In genomic region chr2:152172201-152172805, GRCh38 we compare ENCODE assay signal across 8 cellular contexts. TPM values are rescaled to one million over a fixed set of nuclear protein-coding genes. Genes with fewer than 3 reads are reported as not detected.
A peak's percentile ranks its signal among the peaks of the same experiment; 100 is the strongest.
DNase-seq lines count a peak whose midpoint lies in the region; ATAC-seq, FAIRE-seq and TF ChIP-seq lines count a peak whose summit lies in the region.
"Not testable (repeated sequence)": the region's sequence is repeated elsewhere in the genome, so short reads cannot be mapped to it uniquely, and the experiment has no call there.

No MANE protein-coding gene starts in this region.

- H3K4me1 ChIP-seq in GM23248 (ENCODE audit: insufficient read depth) (peaks cover 21% of the 10 kb centered on the region), endothelial cell of umbilical vein (ENCODE audit: control insufficient read depth, extremely low read depth, insufficient read depth, low read length) (peaks cover 13% of the 10 kb centered on the region), kidney (ENCODE audit: control insufficient read depth in 1 of 2, insufficient read depth in 1 of 2, low read depth in 1 of 2, low read length in 2 of 2) (peaks cover 13 to 21% of the 10 kb centered on the region in 2 donors), small intestine (ENCODE audit: control insufficient read depth in 2 of 2, insufficient read depth in 1 of 2, low read depth in 1 of 2, low read length in 1 of 2) (peaks cover 0 to 18% of the 10 kb centered on the region in 2 donors)
- not testable (repeated sequence) for H3K4me1 ChIP-seq in SK-N-SH (ENCODE audit: control insufficient read depth in 1 of 2, insufficient read depth in 2 of 2, low read depth in 1 of 2, low read length in 1 of 2); GM12878 (ENCODE audit: control insufficient read depth, insufficient read depth, low read length); aorta (ENCODE audit: control insufficient read depth in 1 of 2, insufficient read depth in 2 of 2, low read length in 2 of 2)

- dilution Hi-C loops in endothelial cell of umbilical vein (cut with MboI; ENCODE audit: extremely low pct_ligation_motif_present, low sequenced_read_pairs), result not testable (repeated sequence)

- POLR2A ChIA-PET in SK-N-SH (lab: Yijun Ruan, JAX); endothelial cell of umbilical vein (lab: Charles Lee); naive thymus-derived CD8-positive, alpha-beta T cell (lab: Charles Lee): not testable (repeated sequence)
- POLR2A ChIA-PET in GM12878 (lab: Charles Lee), result interaction anchor here (0.7 to 3.0 kb wide), 2 partner anchors 17 to 456 kb away, joined by 4 to 10 read pairs; no protein-coding TSS in a partner anchor

- H3K79me2 ChIP-seq in GM23248 (ENCODE audit: insufficient read depth), result peaks cover 79% of the 10 kb centered on the region
- H3K79me2 ChIP-seq in SK-N-SH (ENCODE audit: insufficient read depth), result peaks cover 77% of the 10 kb centered on the region
- H3K79me2 ChIP-seq in GM12878 (ENCODE audit: control insufficient read depth, insufficient read depth, low read length), result peaks cover 77% of the 10 kb centered on the region
- H3K79me2 ChIP-seq in endothelial cell of umbilical vein (ENCODE audit: control insufficient read depth, insufficient read depth, low read length), result peaks cover 46% of the 10 kb centered on the region

- not testable (repeated sequence) for ATAC-seq in GM12878; naive thymus-derived CD8-positive, alpha-beta T cell; aorta (ENCODE audit: low FRiP score)

- peak; percentile 39 for DNase-seq in GM23248
- not testable (repeated sequence) for DNase-seq in SK-N-SH; GM12878 (ENCODE audit: low read depth, low spot score); kidney; naive thymus-derived CD8-positive, alpha-beta T cell; aorta
- DNase-seq in endothelial cell of umbilical vein (ENCODE audit: low read depth, low spot score), result peak; percentile 6
- DNase-seq in small intestine, result peak; percentile 48

- CTCF ChIA-PET in SK-N-SH (lab: Yijun Ruan, JAX), result interaction anchor here (1.4 kb wide), 1 partner anchor 146 kb away, joined by 3 read pairs; no protein-coding TSS in a partner anchor
- CTCF ChIA-PET in GM12878 (lab: Yijun Ruan, JAX), result interaction anchor here (1.6 to 1.9 kb wide), 2 partner anchors 135 to 555 kb away, joined by 3 to 10 read pairs; no protein-coding TSS in a partner anchor
- CTCF ChIA-PET in endothelial cell of umbilical vein (lab: Charles Lee), result not testable (repeated sequence)

- H3K9me3 ChIP-seq in GM23248 (ENCODE audit: low read depth); SK-N-SH; GM12878 (replicated peaks; ENCODE audit: control insufficient read depth, insufficient read depth, low read length); endothelial cell of umbilical vein (replicated peaks; ENCODE audit: control insufficient read depth, insufficient read depth, low read length); kidney (ENCODE audit: control insufficient read depth in 1 of 2, low read length in 2 of 2); small intestine (ENCODE audit: control insufficient read depth, low read depth); aorta (ENCODE audit: control insufficient read depth, low read length): not testable (repeated sequence)

- intact Hi-C loops in GM12878 (cut with micrococcal nuclease; ENCODE audit: unreplicated experiment) (loop anchor here (10.0 kb wide), 1 partner anchor 292 kb away; no protein-coding TSS in a partner anchor), endothelial cell of umbilical vein (cut with micrococcal nuclease) (loop anchor here (10.0 kb wide), 1 partner anchor 1342 kb away; no protein-coding TSS in a partner anchor)
- intact Hi-C loops in kidney (cut with DNase I); aorta (cut with DNase I): not testable (repeated sequence)

- in situ Hi-C loops in GM23248 (cut with MboI); GM12878 (cut with MboI): not testable (repeated sequence)

- H3K4me2 ChIP-seq in GM23248 (ENCODE audit: unreplicated experiment); endothelial cell of umbilical vein (ENCODE audit: insufficient read depth, low read length): not testable (repeated sequence)
- H3K4me2 ChIP-seq in SK-N-SH (peak overlapping the region; percentile 11; the same call in 1 of the 2 replicates), GM12878 (ENCODE audit: control insufficient read depth, insufficient read depth) (peak overlapping the region; percentile 64; the same call in 1 of the 2 replicates)

- RAD21 ChIA-PET in GM12878 (lab: Charles Lee; ENCODE audit: unreplicated experiment), result interaction anchor here (0.8 to 1.6 kb wide), 4 partner anchors 17 to 134 kb away, joined by 3 read pairs; no protein-coding TSS in a partner anchor

- H4K20me1 ChIP-seq in GM23248 (ENCODE audit: insufficient read depth); GM12878 (ENCODE audit: control insufficient read depth, insufficient read depth); endothelial cell of umbilical vein (replicated peaks; ENCODE audit: control insufficient read depth, extremely low read depth, insufficient read depth, low read length): not testable (repeated sequence)
- peaks cover 25% of the 10 kb centered on the region for H4K20me1 ChIP-seq in SK-N-SH (ENCODE audit: insufficient read depth)

- not testable (repeated sequence) for H3K4me3 ChIP-seq in GM23248; SK-N-SH (ENCODE audit: low read depth in 2 of 2, low read length in 1 of 2); endothelial cell of umbilical vein (replicated peaks in 1 of 3; ENCODE audit: insufficient read depth in 1 of 3, low read depth in 1 of 3, low read length in 3 of 3); kidney (ENCODE audit: low read length in 2 of 2); small intestine (ENCODE audit: low read depth in 1 of 2, low read length in 2 of 2); aorta (ENCODE audit: low read length in 2 of 2)
- peak overlapping the region; percentile 39; the same call in 1 of the 2 replicates for H3K4me3 ChIP-seq in GM12878

- peaks cover 26 to 69% (median 58%) of the 10 kb centered on the region in 4 donors for H3K4me1 Mint-ChIP-seq in naive thymus-derived CD8-positive, alpha-beta T cell

- not testable (repeated sequence) for H3K36me3 ChIP-seq in GM23248 (ENCODE audit: low read depth); SK-N-SH (replicated peaks in 1 of 2; ENCODE audit: control insufficient read depth in 1 of 2, insufficient read depth in 2 of 2, low read length in 1 of 2); GM12878 (ENCODE audit: control insufficient read depth in 2 of 2, insufficient read depth in 2 of 2, low read length in 1 of 2); endothelial cell of umbilical vein (ENCODE audit: control insufficient read depth in 2 of 2, extremely low read depth in 1 of 2, insufficient read depth in 2 of 2, low read length in 2 of 2); kidney (ENCODE audit: control insufficient read depth in 1 of 2, insufficient read depth in 2 of 2, low read length in 2 of 2); small intestine (ENCODE audit: control insufficient read depth in 2 of 2, insufficient read depth in 2 of 2, low read length in 2 of 2); aorta (ENCODE audit: control insufficient read depth in 1 of 2, insufficient read depth in 2 of 2, low read length in 1 of 2)

- 91 to 92% methylated on average over 7 of the region's 7 CpGs for WGBS in GM23248 (ENCODE audit: low coverage in 1 of 2, low lambda C conversion rate in 2 of 2, missing lambda C conversion rate in 2 of 2), 2 experiments
- WGBS in SK-N-SH (ENCODE audit: low lambda C conversion rate), result 95% methylated on average over 7 of the region's 7 CpGs
- 96% methylated on average over 7 of the region's 7 CpGs for WGBS in GM12878 (ENCODE audit: insufficient coverage, insufficient replicate concordance, low lambda C conversion rate, missing lambda C conversion rate)
- 68 to 81% (median 74%) methylated on average over 7 of the region's 7 CpGs for WGBS in small intestine, 3 donors
- WGBS in aorta, 2 donors, result 92 to 93% methylated on average over 7 of the region's 7 CpGs

- H3K27ac Mint-ChIP-seq in naive thymus-derived CD8-positive, alpha-beta T cell, result peak overlapping the region in 6 of 10 donors; percentile 24 to 76 (median 40)

- peak overlapping the region; percentile 20; the same call in 1 of the 2 replicates for H3K27ac ChIP-seq in GM23248
- H3K27ac ChIP-seq in SK-N-SH (ENCODE audit: low read depth in 2 of 2, low read length in 1 of 2); endothelial cell of umbilical vein (ENCODE audit: insufficient read depth, low read depth, low read length): not testable (repeated sequence)
- H3K27ac ChIP-seq in GM12878 (ENCODE audit: control insufficient read depth, insufficient read depth), result peak overlapping the region; percentile 73
- peak overlapping the region; percentile 60 to 64 for H3K27ac ChIP-seq in kidney (ENCODE audit: low read depth in 2 of 2, low read length in 2 of 2)
- H3K27ac ChIP-seq in small intestine (ENCODE audit: low read depth in 1 of 2, low read length in 1 of 2), result peak overlapping the region; percentile 44 to 76
- peak overlapping the region; percentile 38 to 48 for H3K27ac ChIP-seq in aorta (ENCODE audit: low read depth in 1 of 2, low read length in 2 of 2)

- H3F3A ChIP-seq in GM23248 (ENCODE audit: insufficient read depth) (peaks cover 22% of the 10 kb centered on the region), SK-N-SH (replicated peaks; ENCODE audit: insufficient read depth) (peaks cover 18% of the 10 kb centered on the region)

- not testable (repeated sequence) for H3K9ac ChIP-seq in GM23248; SK-N-SH; endothelial cell of umbilical vein (replicated peaks; ENCODE audit: extremely low read depth, insufficient read depth, low read length)
- H3K9ac ChIP-seq in GM12878 (ENCODE audit: control insufficient read depth, insufficient read depth, low read length) (peak overlapping the region; percentile 47; the same call in 1 of the 2 replicates), kidney (ENCODE audit: low read length in 2 of 2) (peak overlapping the region in 1 of 2 donors; percentile 24)

- TF ChIP-seq RAD21 in SK-N-SH (IDR thresholded peaks at IDR 0.05; ENCODE audit: low read length); GM12878 (IDR thresholded peaks at IDR 0.05; ENCODE audit: insufficient read depth, low read depth, low read length): not testable (repeated sequence)

- SMC1A ChIA-PET in GM12878 (lab: Charles Lee; ENCODE audit: uncharacterized antibody, unreplicated experiment), result interaction anchor here (1.0 to 3.4 kb wide), 8 partner anchors 10 to 463 kb away, joined by 3 to 20 read pairs (median 8); no protein-coding TSS in a partner anchor

- not testable (repeated sequence) for TF ChIP-seq CTCF in SK-N-SH (IDR thresholded peaks at IDR 0.05); GM12878 (IDR thresholded peaks at IDR 0.05 in 2 of 3, conservative IDR thresholded peaks at IDR 0.05 in 1 of 3; ENCODE audit: control insufficient read depth in 2 of 3, extremely low read depth in 1 of 3, insufficient read depth in 1 of 3, low read depth in 3 of 3, low read length in 3 of 3); endothelial cell of umbilical vein (IDR thresholded peaks at IDR 0.05; ENCODE audit: extremely low read depth in 1 of 2, insufficient read depth in 1 of 2, low read depth in 1 of 2, low read length in 2 of 2); kidney (IDR thresholded peaks at IDR 0.05; ENCODE audit: borderline replicate concordance, extremely low read depth, insufficient read depth)

- H3K27me3 Mint-ChIP-seq in naive thymus-derived CD8-positive, alpha-beta T cell, result not testable (repeated sequence)

- FAIRE-seq in GM12878 (lab: Jason Lieb, UNC); endothelial cell of umbilical vein (lab: Jason Lieb, UNC); kidney (lab: Jason Lieb, UNC); small intestine (lab: Jason Lieb, UNC): not testable (repeated sequence)

- H3K36me3 Mint-ChIP-seq in naive thymus-derived CD8-positive, alpha-beta T cell, result not testable (repeated sequence)

- H3K27me3 ChIP-seq in GM23248 (replicated peaks; ENCODE audit: insufficient read depth); SK-N-SH (ENCODE audit: insufficient read depth); GM12878 (replicated peaks in 1 of 2; ENCODE audit: control insufficient read depth in 2 of 2, insufficient read depth in 2 of 2, low read length in 1 of 2); endothelial cell of umbilical vein (ENCODE audit: control insufficient read depth in 2 of 2, insufficient read depth in 2 of 2, low read length in 2 of 2); small intestine (ENCODE audit: control insufficient read depth in 2 of 2, insufficient read depth in 2 of 2, low read length in 2 of 2); aorta (ENCODE audit: control insufficient read depth in 1 of 2, insufficient read depth in 2 of 2, low read length in 1 of 2): not testable (repeated sequence)

- not testable (repeated sequence) for H3K9me1 ChIP-seq in endothelial cell of umbilical vein (replicated peaks; ENCODE audit: control insufficient read depth, extremely low read depth, insufficient read depth, low read length)

- 0 out of 2 replicates have a peak overlapping the region, but pooled peaks have one; percentile 41 for H2AFZ ChIP-seq in GM23248
- H2AFZ ChIP-seq in SK-N-SH (ENCODE audit: low read depth); GM12878 (ENCODE audit: control insufficient read depth, low read depth, low read length); endothelial cell of umbilical vein (ENCODE audit: low read depth, low read length): not testable (repeated sequence)

- peak overlapping the region in 2 of 10 donors; percentile 34 to 67 for H3K4me3 Mint-ChIP-seq in naive thymus-derived CD8-positive, alpha-beta T cell

- not testable (repeated sequence) for TF ChIP-seq EP300 in SK-N-SH (IDR thresholded peaks at IDR 0.05; ENCODE audit: borderline replicate concordance in 1 of 2, low read depth in 1 of 2, low read length in 1 of 2); GM12878 (IDR thresholded peaks at IDR 0.05; ENCODE audit: borderline replicate concordance in 1 of 2, control insufficient read depth in 1 of 2, low read depth in 2 of 2, low read length in 2 of 2)

- TSS peak; percentile 19 for BruUV-seq in GM12878 (replicated peaks; lab: Mats Ljungman, UMichigan)
- BruUV-seq in endothelial cell of umbilical vein (replicated peaks; lab: Mats Ljungman, UMichigan), result not testable (repeated sequence)

- not testable (repeated sequence) for H3K9me3 Mint-ChIP-seq in naive thymus-derived CD8-positive, alpha-beta T cell

- H3K9me2 ChIP-seq in GM23248 (ENCODE audit: insufficient read depth); SK-N-SH: not testable (repeated sequence)

- not testable (repeated sequence) for TF ChIP-seq POLR2A in GM12878 (IDR thresholded peaks at IDR 0.05; ENCODE audit: low read depth, low read length); endothelial cell of umbilical vein (IDR thresholded peaks at IDR 0.05; ENCODE audit: low read depth, low read length)

RNA-seq across cellular contexts. Expression of gene STAM2, which starts 3.3 kb away (rescaled TPM):
- 29.6 and 42.6 TPM in 2 replicates for total RNA-seq in GM23248 (2014; rRNA removed; shearing (Covaris generic))
- polyA plus RNA-seq in GM23248 (2016; fragmentation: Nextera tagmentation; extraction: Ambion mirVana) (14.7 and 14.9 TPM in 2 replicates), SK-N-SH (2012; rRNA removed) (6.9 and 10.1 TPM in 2 replicates), GM12878 (2011; rRNA removed) (21.6 and 36.5 TPM in 2 replicates), GM12878 (2014; fragmentation: Illumina TruSeq; extraction: Trizol) (16.3 and 19.1 TPM in 2 replicates), GM12878 (2014; fragmentation: Nextera tagmentation; extraction: Ambion mirVana) (1 to 10 TPM; 4.4 to 7.8 TPM), GM12878 (2014; rRNA removed) (11.5 and 13.2 TPM in 2 replicates), GM12878 (2016; fragmentation: Nextera tagmentation; extraction: Ambion mirVana) (10 to 100 TPM; 15.9 to 16.9 TPM), endothelial cell of umbilical vein (10.1 and 15.1 TPM in 2 replicates), kidney (ENCODE audit: insufficient read depth, low read depth, low replicate concordance) (12.5 TPM), small intestine (10 to 100 TPM in 1 of 3 donors, 1 to 10 TPM in 2; 8.2 to 10.7 (median 8.9) TPM), aorta (10 to 100 TPM; 10.3 to 15.3 TPM)
- 8.4 and 9.2 TPM in 2 replicates for polyA plus RNA-seq in SK-N-SH (2012; cell fraction: cytosol; rRNA removed)
- 7.6 and 20.4 TPM in 2 replicates for polyA plus RNA-seq in SK-N-SH (2012; cell fraction: nucleus; rRNA removed)
- total RNA-seq in GM12878 (2013; cell fraction: nucleolus; rRNA removed), result 57.1 and 59.3 TPM in 2 replicates
- total RNA-seq in GM12878 (2014; rRNA removed) (16.2 and 19.4 TPM in 2 replicates), GM12878 (2014; rRNA removed; fragmentation: Illumina TruSeq; extraction: Trizol) (20.0 and 20.5 TPM in 2 replicates), GM12878 (2021) (19.7 and 21.5 TPM in 2 replicates), endothelial cell of umbilical vein (25.7 and 27.5 TPM in 2 replicates), kidney (41.1 TPM), aorta (10 to 100 TPM; 46.2 to 46.8 TPM)
- polyA plus RNA-seq in GM12878 (2011; ENCODE audit: low read depth), result 4.4 TPM
- 7.9 and 8.4 TPM in 2 replicates for polyA plus RNA-seq in GM12878 (2011; cell fraction: cytosol; rRNA removed)
- 18.3 and 22.4 TPM in 2 replicates for polyA plus RNA-seq in GM12878 (2011; cell fraction: nucleus; rRNA removed)
- 6.6 and 8.4 TPM in 2 replicates for polyA plus RNA-seq in GM12878 (2012)
- 20.0 and 27.9 TPM in 2 replicates for polyA minus RNA-seq in GM12878 (2011; rRNA and poly(A)+ RNA removed)
- polyA minus RNA-seq in GM12878 (2011; cell fraction: cytosol; rRNA and poly(A)+ RNA removed), result 9.0 and 10.9 TPM in 2 replicates
- 12.0 and 15.4 TPM in 2 replicates for polyA minus RNA-seq in GM12878 (2011; cell fraction: nucleus; rRNA and poly(A)+ RNA removed)
- 6.3 and 7.1 TPM in 2 replicates for polyA plus RNA-seq in endothelial cell of umbilical vein (2011; cell fraction: cytosol; rRNA removed)
- polyA plus RNA-seq in endothelial cell of umbilical vein (2011; cell fraction: nucleus; rRNA removed), result 31.7 and 35.8 TPM in 2 replicates
- polyA plus RNA-seq in endothelial cell of umbilical vein (2012), result 15.0 and 15.8 TPM in 2 replicates
- polyA minus RNA-seq in endothelial cell of umbilical vein, result 32.5 and 36.2 TPM in 2 replicates
- polyA minus RNA-seq in endothelial cell of umbilical vein (2011; cell fraction: cytosol; rRNA and poly(A)+ RNA removed), result 13.0 TPM
- polyA minus RNA-seq in endothelial cell of umbilical vein (2011; cell fraction: nucleus; rRNA and poly(A)+ RNA removed), result 23.9 and 38.6 TPM in 2 replicates
- total RNA-seq in naive thymus-derived CD8-positive, alpha-beta T cell, result 10 to 100 TPM; 22.8 to 23.1 TPM
- 1 to 10 TPM; 2.1 to 5.2 (median 3.9) TPM for polyA plus RNA-seq in naive thymus-derived CD8-positive, alpha-beta T cell
